In the genomic region with DNA sequence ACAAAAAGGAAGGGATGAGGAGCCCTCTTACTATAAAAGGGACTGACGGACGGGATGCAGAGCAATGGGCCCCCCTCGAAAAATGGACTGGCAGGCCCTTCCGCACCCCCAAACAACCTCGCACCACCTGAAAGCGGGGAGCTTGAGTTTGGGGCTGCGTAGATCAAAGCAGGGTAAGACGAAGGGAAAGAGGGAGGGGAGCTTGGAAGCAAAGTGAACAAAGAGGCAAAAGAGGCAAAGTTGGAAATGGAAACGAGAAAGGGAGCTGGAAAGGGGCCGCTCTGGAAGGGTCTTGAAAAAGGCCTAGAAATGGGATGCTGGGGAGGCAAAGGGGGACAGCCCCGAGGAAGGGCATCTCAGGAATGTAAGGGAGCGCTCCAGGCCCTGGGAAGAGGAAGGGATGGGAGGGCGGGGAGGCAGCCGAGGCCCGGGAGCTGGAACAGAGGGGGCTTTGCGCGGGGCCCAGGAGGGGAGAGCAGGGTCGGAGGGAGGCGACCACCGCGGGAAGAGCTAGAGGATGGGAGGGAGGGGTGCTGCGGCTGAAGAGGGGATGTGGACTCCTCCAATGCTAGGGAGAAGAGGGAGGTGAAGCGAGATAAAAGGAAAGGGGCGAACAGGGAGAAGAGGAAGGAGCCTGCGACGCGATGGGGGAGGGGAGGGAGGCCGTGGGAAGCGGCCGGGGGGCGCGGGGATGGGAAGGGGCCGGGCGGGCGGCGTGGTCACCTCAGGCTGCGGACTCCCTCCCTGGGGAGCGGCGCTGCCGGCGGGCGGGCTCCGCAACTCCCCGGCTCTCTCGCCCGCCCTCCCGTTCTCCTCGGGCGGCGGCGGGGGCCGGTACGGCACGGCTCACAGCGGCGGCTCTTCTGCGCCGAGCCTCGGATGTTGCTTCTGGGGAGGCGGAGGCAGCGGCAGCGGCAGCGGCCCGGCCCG, we compare ENCODE assay signal across 7 cellular contexts. TPM values are rescaled to one million over a fixed set of nuclear protein-coding genes. Genes with fewer than 3 reads are reported as not detected.
A peak's percentile ranks its signal among the peaks of the same experiment; 100 is the strongest.
DNase-seq lines count a peak whose midpoint lies in the region; ATAC-seq, FAIRE-seq and TF ChIP-seq lines count a peak whose summit lies in the region.

No MANE protein-coding gene starts in this region.

- H3K4me3 ChIP-seq in GM08714 (ENCODE audit: low read length) (peak overlapping the region; percentile 90), GM23248 (peak overlapping the region; percentile 85), fibroblast of villous mesenchyme (ENCODE audit: low read depth, low read length) (peak overlapping the region; percentile 78)

- H3K4me2 ChIP-seq in GM23248 (ENCODE audit: unreplicated experiment): peak overlapping the region; percentile 96

- H3K27ac Mint-ChIP-seq in nephron: peak overlapping the region; percentile 98 to 99 (median 98)

- DNase-seq in GM23248: peak; percentile 57
- DNase-seq in M059J (ENCODE audit: low read depth): peak; percentile 46
- DNase-seq in activated T-cell treated with anti-CD3 and anti-CD28 coated beads, Interleukin-2, amount 50 U/mL, for 4 hours: peak; percentile 14
- DNase-seq in fibroblast of villous mesenchyme (ENCODE audit: low read depth): no peak
- DNase-seq in urothelium cell line (ENCODE audit: low spot score): peak; percentile 36

- H2AFZ ChIP-seq in GM23248: peak overlapping the region; percentile 64

- no peaks in the 10 kb centered on the region for H3K36me3 ChIP-seq in GM23248 (ENCODE audit: low read depth)

- in situ Hi-C loops in GM23248 (cut with MboI): no loop called here

- peak overlapping the region; percentile 99 for H3K4me3 Mint-ChIP-seq in activated T-cell treated with anti-CD3 and anti-CD28 coated beads, Interleukin-2, amount 50 U/mL, for 4 hours
- H3K4me3 Mint-ChIP-seq in nephron: peak overlapping the region; percentile 91 to 97 (median 92)

- peaks cover 54% of the 10 kb centered on the region for H3K79me2 ChIP-seq in GM23248 (ENCODE audit: insufficient read depth)

- H4K20me1 ChIP-seq in GM23248 (ENCODE audit: insufficient read depth): 0 out of 2 replicates have a peak, but pooled peaks cover 4% of the 10 kb centered on the region

- H3F3A ChIP-seq in GM23248 (ENCODE audit: insufficient read depth): peaks cover 28% of the 10 kb centered on the region

- no peaks in the 10 kb centered on the region for H3K27me3 Mint-ChIP-seq in activated T-cell treated with anti-CD3 and anti-CD28 coated beads, Interleukin-2, amount 50 U/mL, for 4 hours (ENCODE audit: low read depth)
- H3K27me3 Mint-ChIP-seq in nephron (ENCODE audit: low read depth): no peaks in the 10 kb centered on the region

- no peak for FAIRE-seq in urothelium cell line (lab: Jason Lieb, UNC)

- no peaks in the 10 kb centered on the region for H3K9me3 Mint-ChIP-seq in activated T-cell treated with anti-CD3 and anti-CD28 coated beads, Interleukin-2, amount 50 U/mL, for 4 hours
- no peaks in the 10 kb centered on the region for H3K9me3 Mint-ChIP-seq in nephron

- peaks cover 44% of the 10 kb centered on the region for H3K4me1 Mint-ChIP-seq in activated T-cell treated with anti-CD3 and anti-CD28 coated beads, Interleukin-2, amount 50 U/mL, for 4 hours (ENCODE audit: low read depth)
- peaks cover 44% of the 10 kb centered on the region for H3K4me1 Mint-ChIP-seq in nephron

- peak; percentile 18 to 29 for ATAC-seq in activated T-cell treated with anti-CD3 and anti-CD28 coated beads, Interleukin-2, amount 50 U/mL, for 4 hours

- 1 to 3% methylated on average over 15 to 57 of the region's 65 CpGs for WGBS in GM23248 (ENCODE audit: low coverage in 1 of 2, low lambda C conversion rate in 2 of 2, missing lambda C conversion rate in 2 of 2), 2 experiments

- peak overlapping the region; percentile 91 for H3K27ac ChIP-seq in GM23248

- TF ChIP-seq CTCF in fibroblast of villous mesenchyme (IDR thresholded peaks at IDR 0.05; ENCODE audit: insufficient read depth, low read depth, low read length): no peak
- no peak for TF ChIP-seq CTCF in nephron (IDR thresholded peaks at IDR 0.05; ENCODE audit: unreplicated experiment in 3 of 3)

- H3K9me3 ChIP-seq in GM23248 (ENCODE audit: low read depth): no peaks in the 10 kb centered on the region

- no peaks in the 10 kb centered on the region for H3K9me2 ChIP-seq in GM23248 (ENCODE audit: insufficient read depth)

- no peaks in the 10 kb centered on the region for H3K27me3 ChIP-seq in GM23248 (replicated peaks; ENCODE audit: insufficient read depth)

- peaks cover 34% of the 10 kb centered on the region for H3K4me1 ChIP-seq in GM23248 (ENCODE audit: insufficient read depth)

- H3K36me3 Mint-ChIP-seq in activated T-cell treated with anti-CD3 and anti-CD28 coated beads, Interleukin-2, amount 50 U/mL, for 4 hours (ENCODE audit: insufficient read depth): peaks cover 8% of the 10 kb centered on the region
- no peaks in the 10 kb centered on the region for H3K36me3 Mint-ChIP-seq in nephron (ENCODE audit: low read depth)

- peak overlapping the region; percentile 92 for H3K9ac ChIP-seq in GM23248

RNA-seq across cellular contexts. Expression of gene RNF145, which starts 0.6 kb away (rescaled TPM):
- 31.5 and 38.7 TPM in 2 replicates for total RNA-seq in GM23248 (2014; rRNA removed; shearing (Covaris generic))
- polyA plus RNA-seq in GM23248 (2016; fragmentation: Nextera tagmentation; extraction: Ambion mirVana): 9.2 and 10.6 TPM in 2 replicates
- 33.7 and 54.0 TPM in 2 replicates for total RNA-seq in M059J (2014; rRNA removed; shearing (Covaris generic))
- 100 to 1,000 TPM in 2 of 3 donors, 10 to 100 TPM in 1; 95.7 to 109 (median 101) TPM for total RNA-seq in activated T-cell treated with anti-CD3 and anti-CD28 coated beads, Interleukin-2, amount 50 U/mL, for 4 hours
- 52.5 and 84.2 TPM in 2 replicates for total RNA-seq in fibroblast of villous mesenchyme

RNA-seq across cellular contexts. Expression of gene UBLCP1, which starts 54.3 kb away (rescaled TPM):
- 24.5 and 38.2 TPM in 2 replicates for total RNA-seq in GM23248 (2014; rRNA removed; shearing (Covaris generic))
- 37.6 and 39.8 TPM in 2 replicates for polyA plus RNA-seq in GM23248 (2016; fragmentation: Nextera tagmentation; extraction: Ambion mirVana)
- total RNA-seq in M059J (2014; rRNA removed; shearing (Covaris generic)): 29.9 and 36.4 TPM in 2 replicates
- 10 to 100 TPM; 39.7 to 43.9 (median 42.7) TPM for total RNA-seq in activated T-cell treated with anti-CD3 and anti-CD28 coated beads, Interleukin-2, amount 50 U/mL, for 4 hours
- 32.5 and 36.7 TPM in 2 replicates for total RNA-seq in fibroblast of villous mesenchyme
